Comparison of ENCODE assay signal across 11 cellular contexts in genomic region chr1:16981269-16981849, GRCh38. TPM values are rescaled to one million over a fixed set of nuclear protein-coding genes. Genes with fewer than 3 reads are reported as not detected.
DNase-seq lines count a peak whose midpoint lies in the region; ATAC-seq, FAIRE-seq and TF ChIP-seq lines count a peak whose summit lies in the region.
"Had no signal": no experiment of that assay in that cellular context is flagged by ENCODE, and none has a peak within 500 bp of the region (broad histone marks: within the 10 kb centered on the region; RNA-seq: fewer than 3 reads in every experiment).

No MANE protein-coding gene starts in this region.

- FAIRE-seq in kidney (lab: Jason Lieb, UNC): no peak

- peaks cover 5% of the 10 kb centered on the region for H3K36me3 Mint-ChIP-seq in T-helper 2 cell treated with Interferon-gamma antibody and Interleukin-4, amounts not matched to agents 5 μg/mL and 100 μg/mL, for 36 hours (ENCODE audit: low read depth)
- H3K36me3 Mint-ChIP-seq in T-helper 17 cell (ENCODE audit: low read depth): peaks cover 5% of the 10 kb centered on the region
- peaks cover 9% of the 10 kb centered on the region for H3K36me3 Mint-ChIP-seq in stimulated activated effector memory CD8-positive, alpha-beta T cell treated with anti-CD3 and anti-CD28 coated beads, Interleukin-12 subunit alpha, Interleukin-12 subunit beta, amount 100 ng/mL, for 72 hours

- ATAC-seq in T-helper 17 cell (no peak), left cardiac atrium (no peak), GM18870 (IDR thresholded peaks at IDR 0.05; ENCODE audit: unreplicated experiment) (no peak)
- no peak for ATAC-seq in stimulated activated effector memory CD8-positive, alpha-beta T cell treated with anti-CD3 and anti-CD28 coated beads, Interleukin-12 subunit alpha, Interleukin-12 subunit beta, amount 100 ng/mL, for 72 hours

- TF ChIP-seq CTCF in fibroblast of the aortic adventitia (IDR thresholded peaks at IDR 0.05; ENCODE audit: insufficient read depth, low read length) (no peak), kidney (IDR thresholded peaks at IDR 0.05; ENCODE audit: borderline replicate concordance, extremely low read depth, insufficient read depth) (no peak)

- H3K4me1 Mint-ChIP-seq in T-helper 2 cell treated with Interferon-gamma antibody and Interleukin-4, amounts not matched to agents 5 μg/mL and 100 μg/mL, for 36 hours (ENCODE audit: low read depth): peaks cover 3% of the 10 kb centered on the region
- H3K4me1 Mint-ChIP-seq in T-helper 17 cell: peaks cover 13% of the 10 kb centered on the region
- peaks cover 17% of the 10 kb centered on the region for H3K4me1 Mint-ChIP-seq in stimulated activated effector memory CD8-positive, alpha-beta T cell treated with anti-CD3 and anti-CD28 coated beads, Interleukin-12 subunit alpha, Interleukin-12 subunit beta, amount 100 ng/mL, for 72 hours

- no peak overlapping the region for H3K27ac Mint-ChIP-seq in T-helper 2 cell treated with Interferon-gamma antibody and Interleukin-4, amounts not matched to agents 5 μg/mL and 100 μg/mL, for 36 hours
- peak overlapping the region; percentile 75 for H3K27ac Mint-ChIP-seq in T-helper 17 cell
- H3K27ac Mint-ChIP-seq in stimulated activated effector memory CD8-positive, alpha-beta T cell treated with anti-CD3 and anti-CD28 coated beads, Interleukin-12 subunit alpha, Interleukin-12 subunit beta, amount 100 ng/mL, for 72 hours: peak overlapping the region; percentile 23

- no peak for DNase-seq in T-helper 2 cell treated with Interferon-gamma antibody and Interleukin-4, amounts not matched to agents 5 μg/mL and 100 μg/mL, for 36 hours (ENCODE audit: low spot score)
- DNase-seq in T-helper 2 cell (no peak), T-helper 17 cell (no peak), fibroblast of the aortic adventitia (ENCODE audit: low read depth) (peak; percentile 83), left cardiac atrium (no peak), kidney (no peak)
- no peak for DNase-seq in stimulated activated effector memory CD8-positive, alpha-beta T cell treated with anti-CD3 and anti-CD28 coated beads, Interleukin-12 subunit alpha, Interleukin-12 subunit beta, amount 100 ng/mL, for 72 hours (ENCODE audit: low spot score in 2 of 2)
- DNase-seq: left ventricle myocardium superior; stimulated activated CD4-positive, alpha-beta T cell treated with anti-CD3 and anti-CD28 coated beads, Interleukin-2, amount 100 ng/mL, for 48 hours had no signal

- no peak overlapping the region for H3K27ac ChIP-seq in kidney (ENCODE audit: low read depth in 2 of 2, low read length in 2 of 2)
- H3K27ac ChIP-seq: 22Rv1 had no signal

- H3K4me1 ChIP-seq in kidney (ENCODE audit: control insufficient read depth in 1 of 2, insufficient read depth in 1 of 2, low read depth in 1 of 2, low read length in 2 of 2): no peaks in the 10 kb centered on the region

- no peaks in the 10 kb centered on the region for H3K9me3 Mint-ChIP-seq in T-helper 2 cell treated with Interferon-gamma antibody and Interleukin-4, amounts not matched to agents 5 μg/mL and 100 μg/mL, for 36 hours
- H3K9me3 Mint-ChIP-seq in stimulated activated effector memory CD8-positive, alpha-beta T cell treated with anti-CD3 and anti-CD28 coated beads, Interleukin-12 subunit alpha, Interleukin-12 subunit beta, amount 100 ng/mL, for 72 hours: no peaks in the 10 kb centered on the region

- H3K27me3 Mint-ChIP-seq in T-helper 2 cell treated with Interferon-gamma antibody and Interleukin-4, amounts not matched to agents 5 μg/mL and 100 μg/mL, for 36 hours (ENCODE audit: low read depth): peaks cover 31% of the 10 kb centered on the region
- peaks cover 19% of the 10 kb centered on the region for H3K27me3 Mint-ChIP-seq in T-helper 17 cell

- no peak overlapping the region for H3K9ac ChIP-seq in kidney (ENCODE audit: low read length in 2 of 2)

- intact Hi-C loops in left cardiac atrium (cut with DNase I): no loop called here
- intact Hi-C loops in kidney (cut with DNase I): no loop called here

- no peaks in the 10 kb centered on the region for H3K36me3 ChIP-seq in kidney (ENCODE audit: control insufficient read depth in 1 of 2, insufficient read depth in 2 of 2, low read length in 2 of 2)

- H3K9me3 ChIP-seq in T-helper 17 cell (ENCODE audit: control insufficient read depth, low read length, poor library complexity, severe bottlenecking): no peaks in the 10 kb centered on the region
- H3K9me3 ChIP-seq in kidney (ENCODE audit: control insufficient read depth in 1 of 2, low read length in 2 of 2): no peaks in the 10 kb centered on the region

- peak overlapping the region; percentile 12 for H3K4me3 Mint-ChIP-seq in T-helper 2 cell treated with Interferon-gamma antibody and Interleukin-4, amounts not matched to agents 5 μg/mL and 100 μg/mL, for 36 hours
- H3K4me3 Mint-ChIP-seq in T-helper 17 cell: peak overlapping the region; percentile 93
- peak overlapping the region; percentile 62 for H3K4me3 Mint-ChIP-seq in stimulated activated effector memory CD8-positive, alpha-beta T cell treated with anti-CD3 and anti-CD28 coated beads, Interleukin-12 subunit alpha, Interleukin-12 subunit beta, amount 100 ng/mL, for 72 hours

- H3K4me3 ChIP-seq in fibroblast of the aortic adventitia (ENCODE audit: low read depth, low read length) (peak overlapping the region; percentile 94), kidney (ENCODE audit: low read length in 2 of 2) (no peak overlapping the region)

RNA-seq across cellular contexts. Expression of gene MFAP2, which starts 0.9 kb away (rescaled TPM):
- total RNA-seq in T-helper 17 cell (not detected), fibroblast of the aortic adventitia (ENCODE audit: low replicate concordance) (47.7 and 60.3 TPM in 2 replicates), left cardiac atrium (1 to 10 TPM; 7.9 to 9.6 TPM), kidney (7.2 TPM)
- 8.2 TPM for polyA plus RNA-seq in kidney (ENCODE audit: insufficient read depth, low read depth, low replicate concordance)

RNA-seq across cellular contexts. Expression of gene ATP13A2, which starts 30.4 kb away (rescaled TPM):
- total RNA-seq in T-helper 17 cell (10 to 100 TPM; 44.4 TPM), fibroblast of the aortic adventitia (ENCODE audit: low replicate concordance) (6.8 and 18.4 TPM in 2 replicates), left cardiac atrium (10 to 100 TPM; 18.8 to 19.5 TPM), kidney (38.6 TPM)
- 23.8 TPM for polyA plus RNA-seq in kidney (ENCODE audit: insufficient read depth, low read depth, low replicate concordance)

RNA-seq across cellular contexts. Expression of gene CROCC, which starts 59.6 kb away (rescaled TPM):
- total RNA-seq in T-helper 17 cell: 10 to 100 TPM; 52.4 to 55.9 TPM
- total RNA-seq in fibroblast of the aortic adventitia (ENCODE audit: low replicate concordance): 8.9 and 68.8 TPM in 2 replicates
- total RNA-seq in left cardiac atrium: 1 to 10 TPM; 6.5 to 9.2 TPM
- total RNA-seq in kidney: 30.5 TPM
- 10.6 TPM for polyA plus RNA-seq in kidney (ENCODE audit: insufficient read depth, low read depth, low replicate concordance)

Comparison
In these comparisons a context has a peak if more than half of its experiments do, and no peak if none do; other contexts are left out.
1. H3K4me3 Mint-ChIP-seq: peak in every context shown above with its lines; median percentile 93 in T-helper 17 cell; 62 in stimulated activated effector memory CD8-positive, alpha-beta T cell treated with anti-CD3 and anti-CD28 coated beads, Interleukin-12 subunit alpha, Interleukin-12 subunit beta, amount 100 ng/mL, for 72 hours; 12 in T-helper 2 cell treated with Interferon-gamma antibody and Interleukin-4, amounts not matched to agents 5 μg/mL and 100 μg/mL, for 36 hours.